9 cellular contexts compared by ENCODE assay signal in the genomic region with DNA sequence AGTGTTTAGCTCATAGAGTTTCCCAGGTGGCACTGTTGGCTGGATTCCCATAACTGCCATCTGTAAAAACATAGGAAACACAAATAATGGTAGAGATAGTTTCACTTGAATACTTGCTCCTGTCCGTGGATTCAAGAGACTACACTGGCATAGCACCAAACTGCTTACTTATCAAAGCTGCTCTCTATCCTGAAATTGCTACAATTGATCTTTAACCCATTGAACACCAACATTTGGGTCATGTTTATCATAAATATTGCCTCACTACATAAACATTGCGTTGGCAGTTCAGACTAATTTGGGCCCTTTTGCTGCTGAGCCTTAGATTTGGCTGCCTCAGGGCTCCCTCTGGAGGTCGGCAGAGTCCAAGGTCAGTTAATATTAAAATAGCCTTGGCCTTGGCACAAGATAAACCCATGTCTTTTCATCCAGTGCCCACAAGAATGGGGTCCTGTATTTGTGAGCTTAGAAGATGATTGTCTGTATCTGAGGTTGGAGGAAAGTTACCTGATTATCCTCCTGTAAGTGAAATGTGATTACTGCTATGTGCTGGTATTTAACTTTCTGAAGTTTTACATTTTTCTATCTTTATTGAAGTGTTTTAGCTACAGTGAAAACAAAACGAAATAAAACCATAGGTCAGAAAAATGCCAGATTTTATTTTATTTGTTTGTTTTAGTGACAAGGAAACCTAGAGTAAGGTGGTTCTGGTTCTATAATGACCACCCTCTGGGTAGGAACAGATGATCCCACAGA. TPM values are rescaled to one million over a fixed set of nuclear protein-coding genes. Genes with fewer than 3 reads are reported as not detected.
DNase-seq lines count a peak whose midpoint lies in the region; ATAC-seq, FAIRE-seq and TF ChIP-seq lines count a peak whose summit lies in the region.
"Had no signal": no experiment of that assay in that cellular context is flagged by ENCODE, and none has a peak within 500 bp of the region (broad histone marks: within the 10 kb centered on the region; RNA-seq: fewer than 3 reads in every experiment).

No MANE protein-coding gene starts in this region.

- H3K27ac ChIP-seq in coronary artery (peak overlapping the region in 1 of 2 donors; percentile 64), lung (ENCODE audit: low read depth in 1 of 2, low read length in 1 of 2) (no peak overlapping the region)

- H3K27me3 ChIP-seq in MG63 (peaks cover 7% of the 10 kb centered on the region; the same call in 1 of the 2 replicates), lung (ENCODE audit: control insufficient read depth, insufficient read depth) (no peaks in the 10 kb centered on the region)

- peak; percentile 73 for ATAC-seq in GM21390 (IDR thresholded peaks at IDR 0.05; ENCODE audit: unreplicated experiment)
- ATAC-seq in lung (ENCODE audit: insufficient read depth, low FRiP score): peak; percentile 63

- 31 to 40% methylated on average over 4 of the region's 4 CpGs for WGBS in lung, 2 donors

- H3K36me3 ChIP-seq in MG63 (no peaks in the 10 kb centered on the region), lung (ENCODE audit: control insufficient read depth in 2 of 2, insufficient read depth in 2 of 2, low read length in 2 of 2) (no peaks in the 10 kb centered on the region)

- DNase-seq in DMS153 (lab: John Stamatoyannopoulos, UW): peak; percentile 85
- peak; percentile 62 for DNase-seq in MG63
- DNase-seq in RPMI8226: peak; percentile 48
- DNase-seq in coronary artery (ENCODE audit: low spot score): no peak
- DNase-seq in lung (ENCODE audit: low spot score): peak; percentile 43
- DNase-seq in urothelium cell line (ENCODE audit: low spot score): peak; percentile 59
- DNase-seq in T1000 (lab: John Stamatoyannopoulos, UW): no peak

- H3K4me3 ChIP-seq in MG63 (no peak overlapping the region), coronary artery (peak overlapping the region; percentile 11), lung (no peak overlapping the region)

- peaks cover 0 to 3% of the 10 kb centered on the region in 2 donors for H3K4me1 ChIP-seq in lung (ENCODE audit: control insufficient read depth in 2 of 2, insufficient read depth in 2 of 2, low read length in 2 of 2)

- no peak for FAIRE-seq in urothelium cell line (lab: Jason Lieb, UNC)

- H3K9me3 ChIP-seq in MG63 (no peaks in the 10 kb centered on the region), lung (ENCODE audit: control insufficient read depth in 2 of 2, insufficient read depth in 1 of 2, low read length in 1 of 2) (no peaks in the 10 kb centered on the region)

- peak; percentile 44 for TF ChIP-seq CTCF in coronary artery (IDR thresholded peaks at IDR 0.05)
- peak; percentile 54 for TF ChIP-seq CTCF in lung (IDR thresholded peaks at IDR 0.05; ENCODE audit: control extremely low read depth, extremely low read depth)

RNA-seq across cellular contexts. Expression of gene RANBP3L, which starts 4.0 kb away (rescaled TPM):
- total RNA-seq in MG63 (2014; rRNA removed; shearing (Covaris generic); ENCODE audit: low replicate concordance): not detected in 2 replicates
- total RNA-seq in lung: 1 to 10 TPM; 1.1 to 2.3 TPM
- polyA plus RNA-seq in lung: under 1 TPM; 0.08 to 0.21 TPM
- total RNA-seq: T-helper 1 cell treated with Interleukin-12 subunit alpha and Interleukin-12 subunit beta and Interleukin-4 antibody, amounts not matched to agents 30 ng/mL and 1 ng/mL, for 36 hours had no signal

Comparison
In these comparisons a context has a peak if more than half of its experiments do, and no peak if none do; other contexts are left out.
1. DNase-seq: peak in DMS153 (single experiment), MG63 (single experiment), RPMI8226 (single experiment), lung (single experiment) and urothelium cell line (single experiment); none in coronary artery (single experiment) and T1000 (single experiment).